Comparison of ENCODE assay signal across 8 cellular contexts in genomic region chr5:372911-373709, GRCh38. TPM values are rescaled to one million over a fixed set of nuclear protein-coding genes. Genes with fewer than 3 reads are reported as not detected.
DNase-seq lines count a peak whose midpoint lies in the region; ATAC-seq lines count a peak whose summit lies in the region.

No MANE protein-coding gene starts in this region.

- peak overlapping the region; percentile 33 for H3K4me3 Mint-ChIP-seq in stimulated activated naive CD8-positive, alpha-beta T cell treated with anti-CD3 and anti-CD28 coated beads, Interleukin-15, Interleukin-2, amounts not matched to agents 100 ng/mL and 50 ng/mL, for 24 hours

- 66 to 74% methylated on average over 21 to 27 of the region's 27 CpGs for WGBS in esophagus, 2 donors

- peaks cover 84% of the 10 kb centered on the region for H3K4me1 Mint-ChIP-seq in stimulated activated naive CD8-positive, alpha-beta T cell treated with anti-CD3 and anti-CD28 coated beads, Interleukin-15, Interleukin-2, amounts not matched to agents 100 ng/mL and 50 ng/mL, for 24 hours (ENCODE audit: low read depth)

- H3K4me3 ChIP-seq in esophagus (ENCODE audit: low read depth in 1 of 2, low read length in 2 of 2) = no peak overlapping the region

- no peaks in the 10 kb centered on the region for H3K9me3 ChIP-seq in esophagus (ENCODE audit: control insufficient read depth in 2 of 2, insufficient read depth in 1 of 2, low read depth in 1 of 2, low read length in 1 of 2)

- no peaks in the 10 kb centered on the region for H3K27me3 Mint-ChIP-seq in stimulated activated naive CD8-positive, alpha-beta T cell treated with anti-CD3 and anti-CD28 coated beads, Interleukin-15, Interleukin-2, amounts not matched to agents 100 ng/mL and 50 ng/mL, for 24 hours

- H3K4me1 ChIP-seq in esophagus (ENCODE audit: control insufficient read depth in 2 of 2, insufficient read depth in 2 of 2, low read length in 1 of 2) = peaks cover 6 to 9% of the 10 kb centered on the region in 2 donors

- H3K9me3 Mint-ChIP-seq in stimulated activated naive CD8-positive, alpha-beta T cell treated with anti-CD3 and anti-CD28 coated beads, Interleukin-15, Interleukin-2, amounts not matched to agents 100 ng/mL and 50 ng/mL, for 24 hours = no peaks in the 10 kb centered on the region

- ATAC-seq in GM21381 (IDR thresholded peaks at IDR 0.05; ENCODE audit: unreplicated experiment) (peak; percentile 3), HG02798 (IDR thresholded peaks at IDR 0.05; ENCODE audit: poor library complexity, unreplicated experiment) (no peak)

- peak overlapping the region; percentile 70 for H3K27ac Mint-ChIP-seq in stimulated activated naive CD8-positive, alpha-beta T cell treated with anti-CD3 and anti-CD28 coated beads, Interleukin-15, Interleukin-2, amounts not matched to agents 100 ng/mL and 50 ng/mL, for 24 hours

- peaks cover 21% of the 10 kb centered on the region for H3K36me3 Mint-ChIP-seq in stimulated activated naive CD8-positive, alpha-beta T cell treated with anti-CD3 and anti-CD28 coated beads, Interleukin-15, Interleukin-2, amounts not matched to agents 100 ng/mL and 50 ng/mL, for 24 hours (ENCODE audit: low read depth)

- DNase-seq in DMS53 treated with DMSO at 0.1 percent for 48 hours (lab: John Stamatoyannopoulos, UW; ENCODE audit: unreplicated experiment) (peak; percentile 51), NCI-H345 (lab: John Stamatoyannopoulos, UW) (peak; percentile 80), NAMALWA (ENCODE audit: low spot score) (no peak), GF-D8 (lab: John Stamatoyannopoulos, UW) (no peak)

- H3K27ac ChIP-seq in esophagus (ENCODE audit: low read depth in 2 of 2, low read length in 1 of 2) = peak overlapping the region; percentile 47 to 57

- H3K27me3 ChIP-seq in esophagus (ENCODE audit: control insufficient read depth in 1 of 2, insufficient read depth in 2 of 2, low read length in 2 of 2) = no peaks in the 10 kb centered on the region

- no peaks in the 10 kb centered on the region for H3K36me3 ChIP-seq in esophagus (ENCODE audit: control insufficient read depth in 2 of 2, insufficient read depth in 2 of 2, low read length in 1 of 2)

RNA-seq across cellular contexts. Expression of gene AHRR, which starts 51.6 kb away (rescaled TPM):
- 1 to 10 TPM; 1.2 to 1.7 TPM for polyA plus RNA-seq in esophagus

Comparison
In these comparisons a context has a peak if more than half of its experiments do, and no peak if none do; other contexts are left out.
1. DNase-seq: peak in DMS53 treated with DMSO at 0.1 percent for 48 hours (single experiment) and NCI-H345 (single experiment); none in NAMALWA (single experiment) and GF-D8 (single experiment).